ENCODE assay signal across 9 cellular contexts in the genomic region with DNA sequence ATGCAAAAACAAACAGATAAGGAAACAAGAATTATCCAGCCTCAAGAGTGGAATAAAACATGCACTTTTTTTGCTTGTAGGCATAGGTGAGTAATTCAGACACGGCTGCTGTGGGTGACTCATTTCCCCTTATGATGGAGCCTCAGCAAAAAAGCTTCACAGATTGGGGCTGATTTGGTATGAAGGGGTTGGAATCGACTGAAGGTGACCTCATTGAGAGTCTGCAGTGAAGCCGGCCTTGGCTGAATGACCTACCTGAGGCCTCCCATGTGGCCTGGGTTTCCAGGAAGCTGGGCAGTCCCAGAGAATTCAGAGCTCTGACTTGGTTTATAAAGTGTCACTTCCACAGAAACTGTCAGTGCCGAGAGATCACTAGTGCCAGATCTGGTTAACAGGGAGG. TPM values are rescaled to one million over a fixed set of nuclear protein-coding genes. Genes with fewer than 3 reads are reported as not detected.
DNase-seq lines count a peak whose midpoint lies in the region; TF ChIP-seq lines count a peak whose summit lies in the region.
"Had no signal": no experiment of that assay in that cellular context is flagged by ENCODE, and none has a peak within 500 bp of the region (broad histone marks: within the 10 kb centered on the region; RNA-seq: fewer than 3 reads in every experiment).

No MANE protein-coding gene starts in this region.

- no peaks in the 10 kb centered on the region for H3F3A ChIP-seq in MM.1S (ENCODE audit: insufficient read depth, low read length)

- DNase-seq in Caki2 (ENCODE audit: low read depth) (peak; percentile 64), MM.1S (peak; percentile 41), pulmonary artery endothelial cell (ENCODE audit: low read depth, low spot score) (peak; percentile 10), DMS114 treated with DMSO at 0.1 percent for 48 hours (lab: John Stamatoyannopoulos, UW; ENCODE audit: unreplicated experiment) (no peak), NCI-H1417 treated with DMSO at 0.1 percent for 48 hours (lab: John Stamatoyannopoulos, UW) (no peak), substantia nigra (lab: John Stamatoyannopoulos, UW) (no peak), BE2C (no peak)
- DNase-seq in activated effector memory CD4-positive, alpha-beta T cell treated with anti-CD3 and anti-CD28 coated beads, Interleukin-2, amount 50 U/mL, for 16 hours: peak; percentile 80

- H3K27ac ChIP-seq in MM.1S (ENCODE audit: low read length) (peak overlapping the region; percentile 12; the same call in 1 of the 2 replicates), substantia nigra (ENCODE audit: low read depth, low read length, poor library complexity, severe bottlenecking) (no peak overlapping the region)

- no peak overlapping the region for H3K9ac ChIP-seq in MM.1S (ENCODE audit: low read length)

- no peak overlapping the region for H3K4me2 ChIP-seq in MM.1S (ENCODE audit: low read depth, low read length)

- in situ Hi-C loops in Caki2 (cut with HindIII; ENCODE audit: low pct_unique_long_range_greater_than_20kb, low sequenced_read_pairs): no loop called here

- H3K27me3 ChIP-seq in MM.1S (replicated peaks; ENCODE audit: insufficient read depth, low read length) (no peaks in the 10 kb centered on the region), BE2C (peaks cover 47% of the 10 kb centered on the region)

- H3K79me2 ChIP-seq in MM.1S (ENCODE audit: low read length): no peaks in the 10 kb centered on the region

- H3K36me3 ChIP-seq in MM.1S (replicated peaks; ENCODE audit: insufficient read depth, low read length) (no peaks in the 10 kb centered on the region), BE2C (no peaks in the 10 kb centered on the region)

- H3K4me3 ChIP-seq in MM.1S (ENCODE audit: low read length) (no peak overlapping the region), BE2C (ENCODE audit: low read depth, low read length) (no peak overlapping the region)

- TF ChIP-seq CTCF in MM.1S (IDR thresholded peaks at IDR 0.05; ENCODE audit: low read length) (no peak), BE2C (IDR thresholded peaks at IDR 0.05; ENCODE audit: low read depth, low read length) (no peak)

- H3K4me1 ChIP-seq in MM.1S (ENCODE audit: low read length): peaks cover 42% of the 10 kb centered on the region
- no peaks in the 10 kb centered on the region for H3K4me1 ChIP-seq in BE2C

- H3K9me2 ChIP-seq in MM.1S (replicated peaks; ENCODE audit: insufficient read depth, low read length): no peaks in the 10 kb centered on the region

- peak overlapping the region; percentile 1; the same call in 1 of the 2 replicates for H2AFZ ChIP-seq in MM.1S (ENCODE audit: low read length)

- no peaks in the 10 kb centered on the region for H3K9me3 ChIP-seq in MM.1S (replicated peaks; ENCODE audit: insufficient read depth, low read length)
- no peaks in the 10 kb centered on the region for H3K9me3 ChIP-seq in BE2C

- no peaks in the 10 kb centered on the region for H4K20me1 ChIP-seq in MM.1S (ENCODE audit: insufficient read depth, low read length)

RNA-seq across cellular contexts. Expression of a gene that starts 34.2 kb away (rescaled TPM):
- not detected in 2 replicates for total RNA-seq in Caki2 (2014; rRNA removed; shearing (Covaris generic); ENCODE audit: low replicate concordance)
- not detected in 2 replicates for total RNA-seq in pulmonary artery endothelial cell
- not detected for polyA plus RNA-seq in BE2C (2012; ENCODE audit: insufficient read depth, insufficient read length, low read depth)
- polyA plus RNA-seq: liver had no signal

Comparison
In these comparisons a context has a peak if more than half of its experiments do, and no peak if none do; other contexts are left out.
1. DNase-seq: peak in Caki2 (single experiment), MM.1S (single experiment), activated effector memory CD4-positive, alpha-beta T cell treated with anti-CD3 and anti-CD28 coated beads, Interleukin-2, amount 50 U/mL, for 16 hours (single experiment) and pulmonary artery endothelial cell (single experiment); none in DMS114 treated with DMSO at 0.1 percent for 48 hours (single experiment), NCI-H1417 treated with DMSO at 0.1 percent for 48 hours (single experiment), substantia nigra (0 of 49) and BE2C (single experiment).